Comparison of ENCODE assay signal across 16 cellular contexts in the genomic region with DNA sequence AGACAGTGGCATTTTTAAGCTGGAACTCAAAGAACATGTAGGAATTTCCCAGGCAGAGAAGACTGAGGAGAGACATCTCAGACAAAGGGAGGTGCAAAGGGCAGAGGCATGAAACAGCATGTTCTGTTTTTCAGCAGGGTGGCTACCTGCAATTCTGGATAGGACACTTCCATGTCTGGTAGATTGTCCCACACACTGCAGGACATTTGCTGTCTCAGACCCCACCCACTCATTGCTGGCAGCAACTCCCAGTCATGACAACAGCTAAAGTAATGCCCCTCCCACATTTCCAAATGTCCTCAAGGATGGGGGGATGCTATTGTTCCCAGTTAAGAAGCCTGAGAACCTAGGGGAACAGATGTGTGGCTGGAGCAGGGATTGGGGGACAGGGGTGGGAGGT. TPM values are rescaled to one million over a fixed set of nuclear protein-coding genes. Genes with fewer than 3 reads are reported as not detected.
A peak's percentile ranks its signal among the peaks of the same experiment; 100 is the strongest.
DNase-seq lines count a peak whose midpoint lies in the region; ATAC-seq and TF ChIP-seq lines count a peak whose summit lies in the region.
"Had no signal": no experiment of that assay in that cellular context is flagged by ENCODE, and none has a peak within 500 bp of the region (broad histone marks: within the 10 kb centered on the region; RNA-seq: fewer than 3 reads in every experiment).

No MANE protein-coding gene starts in this region.

- POLR2A ChIA-PET in CD8-positive, alpha-beta memory T cell (lab: Charles Lee), result interaction anchor here (1.2 to 1.6 kb wide), 2 partner anchors 17 to 40 kb away, joined by 3 to 6 read pairs; partner anchors contain the start of gene ANKRD44

- no peak for ATAC-seq in naive B cell (ENCODE audit: low read depth in 2 of 2)
- ATAC-seq: K562 had no signal

- peaks cover 14% of the 10 kb centered on the region for H3K36me3 Mint-ChIP-seq in T-helper 1 cell treated with Interleukin-12 subunit alpha and Interleukin-12 subunit beta and Interleukin-4 antibody, amounts not matched to agents 30 μg/mL and 1 μg/mL, for 36 hours (ENCODE audit: low read depth)
- peaks cover 0 to 15% (median 3%) of the 10 kb centered on the region in 3 donors for H3K36me3 Mint-ChIP-seq in CD8-positive, alpha-beta memory T cell
- peaks cover 18% of the 10 kb centered on the region for H3K36me3 Mint-ChIP-seq in activated naive CD8-positive, alpha-beta T cell
- H3K36me3 Mint-ChIP-seq in naive B cell (no peaks in the 10 kb centered on the region), endodermal cell (ENCODE audit: low read depth) (no peaks in the 10 kb centered on the region)

- H3K9ac ChIP-seq in endodermal cell (ENCODE audit: extremely low read depth, low read length, poor library complexity, severe bottlenecking), result no peak overlapping the region

- no peak overlapping the region for H3K4me3 Mint-ChIP-seq in T-helper 1 cell treated with Interleukin-12 subunit alpha and Interleukin-12 subunit beta and Interleukin-4 antibody, amounts not matched to agents 30 μg/mL and 1 μg/mL, for 36 hours
- peak overlapping the region in 6 of 7 donors; percentile 21 to 68 (median 53) for H3K4me3 Mint-ChIP-seq in CD8-positive, alpha-beta memory T cell
- peak overlapping the region; percentile 69 for H3K4me3 Mint-ChIP-seq in activated naive CD8-positive, alpha-beta T cell
- H3K4me3 Mint-ChIP-seq in naive B cell (peak overlapping the region in 6 of 8 donors; percentile 7 to 73 (median 34)), endodermal cell (no peak overlapping the region)

- no peak overlapping the region for H3K4me3 ChIP-seq in CD8-positive, alpha-beta memory T cell (ENCODE audit: low read length)
- H3K4me3 ChIP-seq in thyroid gland (replicated peaks in 1 of 3), result no peak overlapping the region
- no peak overlapping the region for H3K4me3 ChIP-seq in endodermal cell (ENCODE audit: low read length)
- H3K4me3 ChIP-seq: adrenal gland, K562, SJSA1, tibial nerve had no signal

- intact Hi-C loops in thyroid gland (cut with DNase I), result no loop called here

- peaks cover 81% of the 10 kb centered on the region for H3K4me1 Mint-ChIP-seq in T-helper 1 cell treated with Interleukin-12 subunit alpha and Interleukin-12 subunit beta and Interleukin-4 antibody, amounts not matched to agents 30 μg/mL and 1 μg/mL, for 36 hours (ENCODE audit: low read depth)
- H3K4me1 Mint-ChIP-seq in CD8-positive, alpha-beta memory T cell, result peaks cover 90 to 99% (median 99%) of the 10 kb centered on the region in 3 donors
- H3K4me1 Mint-ChIP-seq in activated naive CD8-positive, alpha-beta T cell (ENCODE audit: low read depth), result peaks cover 95% of the 10 kb centered on the region
- H3K4me1 Mint-ChIP-seq in naive B cell (peaks cover 64 to 99% (median 86%) of the 10 kb centered on the region in 3 donors), endodermal cell (peaks cover 9% of the 10 kb centered on the region)

- no peaks in the 10 kb centered on the region for H3K9me3 ChIP-seq in CD8-positive, alpha-beta memory T cell (ENCODE audit: low read length)
- H3K9me3 ChIP-seq in thyroid gland (no peaks in the 10 kb centered on the region), endodermal cell (ENCODE audit: control insufficient read depth, low read length) (no peaks in the 10 kb centered on the region)
- H3K9me3 ChIP-seq: adrenal gland, SJSA1, tibial nerve had no signal

- H3K27ac Mint-ChIP-seq in T-helper 1 cell treated with Interleukin-12 subunit alpha and Interleukin-12 subunit beta and Interleukin-4 antibody, amounts not matched to agents 30 μg/mL and 1 μg/mL, for 36 hours, result peak overlapping the region; percentile 71
- H3K27ac Mint-ChIP-seq in CD8-positive, alpha-beta memory T cell, result peak overlapping the region; percentile 12 to 95 (median 88)
- peak overlapping the region; percentile 97 for H3K27ac Mint-ChIP-seq in activated naive CD8-positive, alpha-beta T cell
- H3K27ac Mint-ChIP-seq in naive B cell (peak overlapping the region in 5 of 6 donors; percentile 23 to 91 (median 78)), endodermal cell (no peak overlapping the region)

- peaks cover 97% of the 10 kb centered on the region for H3K4me1 ChIP-seq in CD8-positive, alpha-beta memory T cell (ENCODE audit: insufficient read depth, low read length)
- H3K4me1 ChIP-seq in thyroid gland (no peaks in the 10 kb centered on the region), endodermal cell (ENCODE audit: control insufficient read depth, insufficient read depth, low read length) (peaks cover 10% of the 10 kb centered on the region)

- CTCF ChIA-PET in CD8-positive, alpha-beta memory T cell (lab: Charles Lee), result interaction anchor here (0.8 to 1.3 kb wide), 6 partner anchors 11 to 156 kb away, joined by 3 to 4 read pairs (median 3); no protein-coding TSS in a partner anchor

- H3K9me3 Mint-ChIP-seq in T-helper 1 cell treated with Interleukin-12 subunit alpha and Interleukin-12 subunit beta and Interleukin-4 antibody, amounts not matched to agents 30 μg/mL and 1 μg/mL, for 36 hours, result no peaks in the 10 kb centered on the region
- H3K9me3 Mint-ChIP-seq in CD8-positive, alpha-beta memory T cell, result no peaks in the 10 kb centered on the region
- no peaks in the 10 kb centered on the region for H3K9me3 Mint-ChIP-seq in activated naive CD8-positive, alpha-beta T cell (ENCODE audit: low read depth)
- H3K9me3 Mint-ChIP-seq in naive B cell (no peaks in the 10 kb centered on the region), endodermal cell (no peaks in the 10 kb centered on the region)

- no peak for TF ChIP-seq POLR2A in thyroid gland (IDR thresholded peaks at IDR 0.05)

- no peak overlapping the region for H3K27ac ChIP-seq in CD8-positive, alpha-beta memory T cell (ENCODE audit: low read depth, low read length)
- H3K27ac ChIP-seq in thyroid gland, result no peak overlapping the region
- H3K27ac ChIP-seq in endodermal cell (ENCODE audit: low read depth, low read length), result no peak overlapping the region
- H3K27ac ChIP-seq: 22Rv1, adrenal gland, SJSA1, tibial nerve had no signal

- no peaks in the 10 kb centered on the region for H3K27me3 Mint-ChIP-seq in T-helper 1 cell treated with Interleukin-12 subunit alpha and Interleukin-12 subunit beta and Interleukin-4 antibody, amounts not matched to agents 30 μg/mL and 1 μg/mL, for 36 hours (ENCODE audit: low read depth)
- peaks cover 0 to 1% of the 10 kb centered on the region in 2 donors for H3K27me3 Mint-ChIP-seq in CD8-positive, alpha-beta memory T cell
- no peaks in the 10 kb centered on the region for H3K27me3 Mint-ChIP-seq in activated naive CD8-positive, alpha-beta T cell
- no peaks in the 10 kb centered on the region for H3K27me3 Mint-ChIP-seq in naive B cell
- H3K27me3 Mint-ChIP-seq in endodermal cell (ENCODE audit: insufficient read depth), result no peaks in the 10 kb centered on the region

- H3K27me3 ChIP-seq in CD8-positive, alpha-beta memory T cell (ENCODE audit: insufficient read depth, low read length, poor library complexity, severe bottlenecking), result no peaks in the 10 kb centered on the region
- H3K27me3 ChIP-seq in thyroid gland (no peaks in the 10 kb centered on the region), endodermal cell (ENCODE audit: control insufficient read depth, insufficient read depth, low read length, poor library complexity, severe bottlenecking) (no peaks in the 10 kb centered on the region)
- H3K27me3 ChIP-seq: adrenal gland, SJSA1, tibial nerve had no signal

- DNase-seq in T-helper 1 cell (no peak), naive B cell (no peak), thyroid gland (no peak), endodermal cell (no peak), DMS53 (lab: John Stamatoyannopoulos, UW) (no peak)
- no peak for DNase-seq in CD8-positive, alpha-beta memory T cell
- DNase-seq: adrenal gland; effector CD8-positive, alpha-beta T cell; NCI-H526; stimulated activated CD4-positive, alpha-beta T cell treated with anti-CD3 and anti-CD28 coated beads, Interleukin-4, amount 100 ng/mL, for 1 hour had no signal

- no peaks in the 10 kb centered on the region for H3K36me3 ChIP-seq in CD8-positive, alpha-beta memory T cell (ENCODE audit: insufficient read depth, low read length)
- H3K36me3 ChIP-seq in thyroid gland (no peaks in the 10 kb centered on the region), endodermal cell (ENCODE audit: control insufficient read depth, insufficient read depth, low read length) (no peaks in the 10 kb centered on the region)
- H3K36me3 ChIP-seq: adrenal gland, SJSA1, tibial nerve had no signal

- no peak for TF ChIP-seq CTCF in thyroid gland (IDR thresholded peaks at IDR 0.05)
- no peak for TF ChIP-seq CTCF in endodermal cell (conservative IDR thresholded peaks at IDR 0.05)

RNA-seq across cellular contexts. Expression of gene ANKRD44, which starts 40.8 kb away (rescaled TPM):
- total RNA-seq in CD8-positive, alpha-beta memory T cell, result 100 to 1,000 TPM; 142 to 150 TPM
- polyA plus RNA-seq in CD8-positive, alpha-beta memory T cell, result 90.1 TPM
- polyA plus RNA-seq in naive B cell (ENCODE audit: low read depth in 6 of 6), result 100 to 1,000 TPM; 107 to 176 (median 141) TPM
- total RNA-seq in thyroid gland, result 10 to 100 TPM; 11.0 to 25.8 (median 23.9) TPM
- total RNA-seq in endodermal cell, result 10 to 100 TPM in 1 of 2 donors, 1 to 10 TPM in 1; 6.2 to 10.6 TPM
- polyA plus RNA-seq in endodermal cell (2013, experiment 1 of 2), result 3.2 TPM
- 2.2 TPM for polyA plus RNA-seq in endodermal cell (2013, experiment 2 of 2)

Comparison
In these comparisons a context has a peak if more than half of its experiments do, and no peak if none do; other contexts are left out.
1. H3K4me3 Mint-ChIP-seq: peak in CD8-positive, alpha-beta memory T cell (6 of 7), activated naive CD8-positive, alpha-beta T cell (single experiment) and naive B cell (6 of 8); none in T-helper 1 cell treated with Interleukin-12 subunit alpha and Interleukin-12 subunit beta and Interleukin-4 antibody, amounts not matched to agents 30 μg/mL and 1 μg/mL, for 36 hours (single experiment) and endodermal cell (single experiment).
2. RNA of gene ANKRD44, which starts 40.8 kb away (total RNA-seq): 142 to 150 TPM in CD8-positive, alpha-beta memory T cell; 11.0 to 25.8 TPM in thyroid gland and 6.2 to 10.6 TPM in endodermal cell; every median in the first group is over 4 times any median in the second.